In the genomic region with DNA sequence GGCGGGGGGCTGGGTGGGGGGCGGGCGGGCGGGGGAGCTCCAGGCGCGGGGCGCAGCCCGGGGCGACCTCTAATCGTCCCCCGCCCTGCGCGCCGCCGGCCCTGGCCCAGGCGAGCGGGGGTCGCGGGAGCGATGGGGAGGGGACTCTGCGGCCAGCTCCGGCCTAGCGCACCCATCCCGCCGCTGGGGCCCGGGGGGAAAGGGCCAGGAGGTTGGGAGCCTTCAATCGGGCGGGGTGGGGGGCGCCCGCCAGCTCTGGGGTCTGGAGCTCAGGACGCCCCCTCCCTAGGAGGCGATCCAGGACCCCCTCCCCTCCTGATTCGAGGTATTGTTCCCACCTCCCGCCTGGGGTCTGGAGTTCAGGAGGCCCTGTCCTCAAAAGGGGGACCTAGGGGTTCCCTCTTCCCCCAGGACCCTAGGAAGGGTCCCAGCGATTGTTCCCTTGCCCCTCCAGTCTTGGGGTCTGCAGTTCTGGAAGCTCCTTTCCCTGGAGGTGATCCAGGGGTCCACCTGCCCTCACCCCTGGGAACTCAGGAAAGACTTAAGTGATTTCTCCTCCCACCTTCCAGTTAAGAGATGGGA, we compare ENCODE assay signal across 2 cellular contexts.
TF ChIP-seq lines count a peak whose summit lies in the region.

No MANE protein-coding gene starts in this region.

TF ChIP-seq in SK-N-SH, 30 proteins besides CTCF, POLR2A, EP300 and RAD21 (continued from another document):
- no peak for TF ChIP-seq NRF1 (IDR thresholded peaks at IDR 0.05; ENCODE audit: low read depth, low read length)

TF ChIP-seq in SK-N-SH treated with all-trans-retinoic acid at 6 μM for 48 hours, 23 proteins besides CTCF, POLR2A, EP300 and RAD21 (continued from another document):
- TF ChIP-seq, protein P1, sequence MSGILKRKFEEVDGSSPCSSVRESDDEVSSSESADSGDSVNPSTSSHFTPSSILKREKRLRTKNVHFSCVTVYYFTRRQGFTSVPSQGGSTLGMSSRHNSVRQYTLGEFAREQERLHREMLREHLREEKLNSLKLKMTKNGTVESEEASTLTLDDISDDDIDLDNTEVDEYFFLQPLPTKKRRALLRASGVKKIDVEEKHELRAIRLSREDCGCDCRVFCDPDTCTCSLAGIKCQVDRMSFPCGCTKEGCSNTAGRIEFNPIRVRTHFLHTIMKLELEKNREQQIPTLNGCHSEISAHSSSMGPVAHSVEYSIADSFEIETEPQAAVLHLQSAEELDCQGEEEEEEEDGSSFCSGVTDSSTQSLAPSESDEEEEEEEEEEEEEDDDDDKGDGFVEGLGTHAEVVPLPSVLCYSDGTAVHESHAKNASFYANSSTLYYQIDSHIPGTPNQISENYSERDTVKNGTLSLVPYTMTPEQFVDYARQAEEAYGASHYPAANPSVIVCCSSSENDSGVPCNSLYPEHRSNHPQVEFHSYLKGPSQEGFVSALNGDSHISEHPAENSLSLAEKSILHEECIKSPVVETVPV (CRISPR knock-in tag; IDR thresholded peaks at IDR 0.05), result no peak
- TF ChIP-seq ZFP30 (CRISPR knock-in tag; IDR thresholded peaks at IDR 0.05), result no peak
- TF ChIP-seq BACH2 (CRISPR knock-in tag; IDR thresholded peaks at IDR 0.05; ENCODE audit: borderline replicate concordance), result no peak
- TF ChIP-seq ARNTL (CRISPR knock-in tag; IDR thresholded peaks at IDR 0.05; ENCODE audit: borderline replicate concordance, low read depth), result no peak
- no peak for TF ChIP-seq CSDC2 (CRISPR knock-in tag; IDR thresholded peaks at IDR 0.05)
- no peak for TF ChIP-seq GLIS3 (CRISPR knock-in tag; IDR thresholded peaks at IDR 0.05)
